In the genomic region with DNA sequence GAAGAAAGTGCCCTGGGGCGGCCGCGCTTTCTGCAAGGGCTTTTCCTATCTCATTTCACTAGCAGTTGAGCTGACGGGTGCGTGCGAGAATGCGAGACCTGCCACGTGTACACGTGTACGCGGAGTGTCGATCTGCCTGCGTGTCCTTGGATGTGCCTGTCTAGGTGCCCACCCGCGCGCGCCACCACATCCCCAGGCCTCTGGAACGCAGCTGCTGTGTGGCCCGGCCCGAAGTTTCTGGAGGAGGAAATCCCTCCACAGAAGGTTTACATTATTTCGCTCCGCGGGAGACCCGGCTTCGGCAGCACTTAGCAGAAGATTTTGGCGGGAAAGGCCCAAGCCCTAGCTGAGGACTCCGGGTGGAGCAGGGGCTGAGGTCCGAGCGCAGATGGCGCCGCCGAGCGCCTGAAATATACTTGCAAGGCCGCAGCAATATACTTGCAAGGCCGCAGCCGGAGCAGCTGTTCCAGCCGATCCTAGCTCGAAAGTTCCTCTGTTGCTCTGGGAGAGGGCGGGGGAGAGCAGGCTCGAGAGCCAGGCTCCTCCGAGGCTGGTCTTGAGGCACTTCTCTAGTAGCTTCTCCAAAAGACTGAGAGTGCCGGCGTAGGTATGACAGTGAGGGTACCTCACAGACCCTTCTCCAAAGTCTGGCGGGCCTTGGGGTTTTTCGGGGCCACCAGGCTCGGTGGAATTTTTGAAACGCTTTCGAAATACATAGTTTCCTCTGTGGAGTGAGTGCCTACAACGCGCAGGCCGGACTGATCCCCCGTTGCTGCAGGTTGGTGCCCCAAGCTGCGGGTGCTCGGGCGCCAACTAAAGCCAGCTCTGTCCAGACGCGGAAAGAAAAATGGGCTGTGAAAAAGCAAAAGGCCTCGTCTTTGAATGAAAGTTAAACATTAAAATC, we compare ENCODE assay signal across 11 cellular contexts. TPM values are rescaled to one million over a fixed set of nuclear protein-coding genes. Genes with fewer than 3 reads are reported as not detected.
A peak's percentile ranks its signal among the peaks of the same experiment; 100 is the strongest.
DNase-seq lines count a peak whose midpoint lies in the region; ATAC-seq, FAIRE-seq and TF ChIP-seq lines count a peak whose summit lies in the region.
"Had no signal": no experiment of that assay in that cellular context is flagged by ENCODE, and none has a peak within 500 bp of the region (broad histone marks: within the 10 kb centered on the region; RNA-seq: fewer than 3 reads in every experiment).

No MANE protein-coding gene starts in this region.

- H3K36me3 Mint-ChIP-seq in CD4-positive, CD25-positive, alpha-beta regulatory T cell = no peaks in the 10 kb centered on the region

- no peak for ATAC-seq in CD4-positive, CD25-positive, alpha-beta regulatory T cell (ENCODE audit: low read depth in 2 of 2)
- ATAC-seq in PC-3 = no peak
- ATAC-seq in HG02973 (IDR thresholded peaks at IDR 0.05; ENCODE audit: unreplicated experiment) = no peak
- ATAC-seq in GM19328 (IDR thresholded peaks at IDR 0.05; ENCODE audit: unreplicated experiment) = no peak

- no peak for TF ChIP-seq CTCF in parathyroid adenoma (IDR thresholded peaks at IDR 0.05)
- no peak for TF ChIP-seq CTCF in PC-3 (conservative IDR thresholded peaks at IDR 0.05; ENCODE audit: low read depth, low read length)

- H3K27me3 ChIP-seq in CD4-positive, CD25-positive, alpha-beta regulatory T cell (ENCODE audit: control insufficient read depth, insufficient read depth, low read length) = peaks cover 35% of the 10 kb centered on the region
- peaks cover 100% of the 10 kb centered on the region for H3K27me3 ChIP-seq in HUES48 (ENCODE audit: control insufficient read depth, insufficient read depth, low read length)
- peaks cover 29% of the 10 kb centered on the region for H3K27me3 ChIP-seq in parathyroid adenoma (ENCODE audit: control insufficient read depth, insufficient read depth, low read length)
- H3K27me3 ChIP-seq in PC-3 (ENCODE audit: low read length) = no peaks in the 10 kb centered on the region

- peaks cover 4 to 48% (median 16%) of the 10 kb centered on the region in 4 donors for H3K4me1 Mint-ChIP-seq in CD4-positive, CD25-positive, alpha-beta regulatory T cell

- H2AFZ ChIP-seq in parathyroid adenoma (no peak overlapping the region), PC-3 (ENCODE audit: low read length) (no peak overlapping the region)

- no peaks in the 10 kb centered on the region for H3K36me3 ChIP-seq in CD4-positive, CD25-positive, alpha-beta regulatory T cell (ENCODE audit: control insufficient read depth, insufficient read depth, low read length)
- no peaks in the 10 kb centered on the region for H3K36me3 ChIP-seq in HUES48 (ENCODE audit: control insufficient read depth, insufficient read depth, low read length)
- H3K36me3 ChIP-seq in parathyroid adenoma (ENCODE audit: control insufficient read depth, insufficient read depth, low read length) = no peaks in the 10 kb centered on the region
- no peaks in the 10 kb centered on the region for H3K36me3 ChIP-seq in PC-3 (ENCODE audit: low read depth, low read length)

- H3K27me3 Mint-ChIP-seq in CD4-positive, CD25-positive, alpha-beta regulatory T cell = peaks cover 95% of the 10 kb centered on the region

- CTCF ChIA-PET in PC-3 (lab: Charles Lee) = no interaction called here

- H3K27ac ChIP-seq in CD4-positive, CD25-positive, alpha-beta regulatory T cell (ENCODE audit: insufficient read depth, low read length, poor library complexity, severe bottlenecking) = no peak overlapping the region
- H3K27ac ChIP-seq in HUES48 (ENCODE audit: low read depth, low read length) (no peak overlapping the region), parathyroid adenoma (no peak overlapping the region), PC-3 (ENCODE audit: low read length) (no peak overlapping the region)

- peaks cover 0 to 4% of the 10 kb centered on the region in 2 experiments for H3K9me3 ChIP-seq in CD4-positive, CD25-positive, alpha-beta regulatory T cell (ENCODE audit: control insufficient read depth in 2 of 2, low read length in 2 of 2)
- H3K9me3 ChIP-seq in HUES48 (ENCODE audit: control insufficient read depth, insufficient read depth, low read length) (no peaks in the 10 kb centered on the region), parathyroid adenoma (ENCODE audit: control insufficient read depth, low read length) (peaks cover 3% of the 10 kb centered on the region), PC-3 (ENCODE audit: low read length) (no peaks in the 10 kb centered on the region)

- H3F3A ChIP-seq in PC-3 (ENCODE audit: low read length, unreplicated experiment) = no peaks in the 10 kb centered on the region

- no peak for FAIRE-seq in urothelium cell line (lab: Jason Lieb, UNC)

- H3K4me3 Mint-ChIP-seq in CD4-positive, CD25-positive, alpha-beta regulatory T cell = peak overlapping the region; percentile 6 to 77 (median 42)

- H3K9me2 ChIP-seq in PC-3 (replicated peaks; ENCODE audit: low read length) = no peaks in the 10 kb centered on the region

- H3K79me2 ChIP-seq in parathyroid adenoma (no peaks in the 10 kb centered on the region), PC-3 (ENCODE audit: low read length) (no peaks in the 10 kb centered on the region)

- H3K4me1 ChIP-seq in CD4-positive, CD25-positive, alpha-beta regulatory T cell (ENCODE audit: control insufficient read depth, insufficient read depth, low read length, poor library complexity, severe bottlenecking) = no peaks in the 10 kb centered on the region
- H3K4me1 ChIP-seq in HUES48 (ENCODE audit: control insufficient read depth, insufficient read depth, low read length) = peaks cover 35% of the 10 kb centered on the region
- H3K4me1 ChIP-seq in parathyroid adenoma = no peaks in the 10 kb centered on the region
- H3K4me1 ChIP-seq in PC-3 (ENCODE audit: insufficient read depth, low read length) = no peaks in the 10 kb centered on the region

- H3K9ac ChIP-seq in HUES48 (ENCODE audit: low read depth, low read length) (no peak overlapping the region), parathyroid adenoma (no peak overlapping the region), PC-3 (ENCODE audit: low read length) (no peak overlapping the region)

- H3K4me2 ChIP-seq in parathyroid adenoma (ENCODE audit: low read length) (peak overlapping the region; percentile 48), PC-3 (ENCODE audit: low read length) (no peak overlapping the region)

- peaks cover 0 to 10% (median 0%) of the 10 kb centered on the region in 7 donors for H3K9me3 Mint-ChIP-seq in CD4-positive, CD25-positive, alpha-beta regulatory T cell

- no peaks in the 10 kb centered on the region for H4K20me1 ChIP-seq in PC-3 (ENCODE audit: low read length)

- BruUV-seq in PC-3 (replicated peaks; lab: Mats Ljungman, UMichigan) = no TSS peak

- POLR2A ChIA-PET in PC-3 (lab: Charles Lee; ENCODE audit: unreplicated experiment) = no interaction called here

- H3K27ac Mint-ChIP-seq in CD4-positive, CD25-positive, alpha-beta regulatory T cell = no peak overlapping the region

- intact Hi-C loops in PC-3 (cut with micrococcal nuclease) = no loop called here

- no peak for DNase-seq in CD4-positive, CD25-positive, alpha-beta regulatory T cell
- DNase-seq in fibroblast of peridontal ligament (ENCODE audit: extremely low read depth) (peak; percentile 16), PC-3 (no peak), urothelium cell line (ENCODE audit: low spot score) (no peak)
- DNase-seq: cortex of kidney, NCI-H1417, T-helper 9 cell had no signal

- no peak overlapping the region for H3K4me3 ChIP-seq in CD4-positive, CD25-positive, alpha-beta regulatory T cell (ENCODE audit: low read depth, low read length)
- peak overlapping the region; percentile 46 for H3K4me3 ChIP-seq in HUES48 (ENCODE audit: low read depth, low read length)
- no peak overlapping the region for H3K4me3 ChIP-seq in parathyroid adenoma (ENCODE audit: low read depth, low read length)
- no peak overlapping the region for H3K4me3 ChIP-seq in PC-3 (ENCODE audit: low read length)

RNA-seq across cellular contexts. Expression of a gene that starts 3.8 kb away (rescaled TPM):
- not detected for total RNA-seq in CD4-positive, CD25-positive, alpha-beta regulatory T cell
- not detected for polyA plus RNA-seq in CD4-positive, CD25-positive, alpha-beta regulatory T cell
- 0.58 TPM in 1 of 2 replicates, not detected in the other for total RNA-seq in PC-3 (2014; rRNA removed)
